ENCODE assay signal across 19 cellular contexts in the genomic region with DNA sequence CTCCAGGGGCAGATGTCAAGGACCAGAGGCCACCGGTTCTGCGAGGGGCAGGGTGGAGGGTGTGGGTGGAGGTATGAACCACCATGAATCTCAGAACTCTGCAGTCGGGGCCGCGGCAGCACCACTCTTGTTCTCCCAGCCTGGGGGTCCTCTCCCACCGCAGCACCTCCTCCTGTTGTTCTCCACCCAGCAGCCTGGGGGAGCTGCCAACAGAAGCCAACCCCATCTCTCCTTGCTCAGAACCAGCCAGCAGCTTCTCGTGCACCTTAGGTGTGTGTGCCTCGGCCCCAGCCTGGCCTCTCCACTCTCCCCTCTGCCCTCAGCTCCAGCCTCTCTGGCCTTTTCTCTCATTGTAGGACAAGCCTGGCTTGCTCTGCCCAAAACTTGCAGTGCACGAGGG. TPM values are rescaled to one million over a fixed set of nuclear protein-coding genes. Genes with fewer than 3 reads are reported as not detected.
DNase-seq lines count a peak whose midpoint lies in the region; ATAC-seq and TF ChIP-seq lines count a peak whose summit lies in the region.
"Had no signal": no experiment of that assay in that cellular context is flagged by ENCODE, and none has a peak within 500 bp of the region (broad histone marks: within the 10 kb centered on the region; RNA-seq: fewer than 3 reads in every experiment).

No MANE protein-coding gene starts in this region.

- H3K27me3 Mint-ChIP-seq in Caco-2 (ENCODE audit: insufficient read depth, unreplicated experiment), result peaks cover 8% of the 10 kb centered on the region
- no peaks in the 10 kb centered on the region for H3K27me3 Mint-ChIP-seq in activated T-helper 1 cell treated with anti-CD3 and anti-CD28 coated beads, Interleukin-12 subunit alpha, Interleukin-12 subunit beta, Interleukin-2, Interleukin-4 antibody, amounts not matched to agents 30 ng/mL and 10 ng/mL and 1 ng/mL, durations not matched to agents 14 hours and 24 hours and 36 hours (ENCODE audit: insufficient read depth)

- POLR2A ChIA-PET in OCI-LY7 (lab: Charles Lee), result no interaction called here
- POLR2A ChIA-PET in Caco-2 (lab: Charles Lee), result no interaction called here

- CTCF ChIA-PET in OCI-LY7 (lab: Charles Lee; ENCODE audit: unreplicated experiment), result no interaction called here
- CTCF ChIA-PET in Caco-2 (lab: Charles Lee), result no interaction called here

- H3K36me3 Mint-ChIP-seq in Caco-2 (ENCODE audit: insufficient read depth, unreplicated experiment), result no peaks in the 10 kb centered on the region
- H3K36me3 Mint-ChIP-seq in activated T-helper 1 cell treated with anti-CD3 and anti-CD28 coated beads, Interleukin-12 subunit alpha, Interleukin-12 subunit beta, Interleukin-2, Interleukin-4 antibody, amounts not matched to agents 30 ng/mL and 10 ng/mL and 1 ng/mL, durations not matched to agents 14 hours and 24 hours and 36 hours (ENCODE audit: low read depth), result no peaks in the 10 kb centered on the region
- H3K36me3 Mint-ChIP-seq: activated CD4-positive, alpha-beta memory T cell treated with anti-CD3 and anti-CD28 coated beads for 36 hours; activated naive CD4-positive, alpha-beta T cell treated with anti-CD3 and anti-CD28 coated beads, Interleukin-2, amount 50 U/mL, for 72 hours; IgD-negative memory B cell had no signal

- DNase-seq in DND-41, result no peak
- peak; percentile 26 for DNase-seq in OCI-LY7 (ENCODE audit: low spot score)
- peak; percentile 21 for DNase-seq in left kidney (ENCODE audit: low read depth, low spot score)
- no peak for DNase-seq in Caco-2
- DNase-seq in coronary artery (ENCODE audit: low spot score), result no peak
- no peak for DNase-seq in activated T-helper 1 cell treated with anti-CD3 and anti-CD28 coated beads, Interleukin-12 subunit alpha, Interleukin-12 subunit beta, Interleukin-2, Interleukin-4 antibody, amounts not matched to agents 30 ng/mL and 10 ng/mL and 1 ng/mL, durations not matched to agents 14 hours and 24 hours and 36 hours (ENCODE audit: low spot score)
- DNase-seq: activated CD4-positive, alpha-beta memory T cell treated with anti-CD3 and anti-CD28 coated beads for 36 hours; activated T-cell treated with anti-CD3 and anti-CD28 coated beads, Interleukin-2, amount 50 U/mL, for 1 hour; cerebellar nuclear complex; effector memory CD4-positive, alpha-beta T cell; glutamatergic neuron; NCI-H2029; ovary; thyroid gland had no signal

- H3K9ac ChIP-seq in DND-41 (ENCODE audit: low read depth, low read length), result no peak overlapping the region

- H3K4me3 ChIP-seq in DND-41 (ENCODE audit: low read depth in 1 of 2, low read length in 2 of 2), result no peak overlapping the region
- H3K4me3 ChIP-seq in OCI-LY7 (ENCODE audit: low read depth, low read length, poor library complexity, severe bottlenecking), result no peak overlapping the region
- no peak overlapping the region for H3K4me3 ChIP-seq in Caco-2 (ENCODE audit: low read depth, low read length)
- no peak overlapping the region for H3K4me3 ChIP-seq in coronary artery
- H3K4me3 ChIP-seq: ovary, thyroid gland had no signal

- H3K9me3 ChIP-seq in DND-41 (ENCODE audit: insufficient read depth, low read length, severe bottlenecking) (no peaks in the 10 kb centered on the region), OCI-LY7 (ENCODE audit: low read length) (no peaks in the 10 kb centered on the region), Caco-2 (no peaks in the 10 kb centered on the region)
- H3K9me3 ChIP-seq: ovary, thyroid gland had no signal

- H3K4me3 Mint-ChIP-seq in Caco-2 (ENCODE audit: unreplicated experiment), result no peak overlapping the region
- H3K4me3 Mint-ChIP-seq in activated T-helper 1 cell treated with anti-CD3 and anti-CD28 coated beads, Interleukin-12 subunit alpha, Interleukin-12 subunit beta, Interleukin-2, Interleukin-4 antibody, amounts not matched to agents 30 ng/mL and 10 ng/mL and 1 ng/mL, durations not matched to agents 14 hours and 24 hours and 36 hours, result no peak overlapping the region
- H3K4me3 Mint-ChIP-seq: activated CD4-positive, alpha-beta memory T cell treated with anti-CD3 and anti-CD28 coated beads for 36 hours; IgD-negative memory B cell had no signal

- BruUV-seq in OCI-LY7 (replicated peaks; lab: Mats Ljungman, UMichigan) (no TSS peak), Caco-2 (replicated peaks; lab: Mats Ljungman, UMichigan) (no TSS peak)

- H3K9me3 Mint-ChIP-seq in Caco-2 (ENCODE audit: unreplicated experiment), result no peaks in the 10 kb centered on the region
- H3K9me3 Mint-ChIP-seq in activated T-helper 1 cell treated with anti-CD3 and anti-CD28 coated beads, Interleukin-12 subunit alpha, Interleukin-12 subunit beta, Interleukin-2, Interleukin-4 antibody, amounts not matched to agents 30 ng/mL and 10 ng/mL and 1 ng/mL, durations not matched to agents 14 hours and 24 hours and 36 hours, result no peaks in the 10 kb centered on the region
- H3K9me3 Mint-ChIP-seq: activated CD4-positive, alpha-beta memory T cell treated with anti-CD3 and anti-CD28 coated beads for 36 hours; activated naive CD4-positive, alpha-beta T cell treated with anti-CD3 and anti-CD28 coated beads, Interleukin-2, amount 50 U/mL, for 72 hours; IgD-negative memory B cell had no signal

- H3K27ac ChIP-seq in DND-41 (ENCODE audit: low read length) (no peak overlapping the region), OCI-LY7 (ENCODE audit: low read depth, low read length, poor library complexity, severe bottlenecking) (no peak overlapping the region), coronary artery (no peak overlapping the region)
- H3K27ac ChIP-seq: ovary, thyroid gland had no signal

- H3K4me1 ChIP-seq in DND-41 (ENCODE audit: insufficient read depth, low read length), result no peaks in the 10 kb centered on the region
- no peaks in the 10 kb centered on the region for H3K4me1 ChIP-seq in OCI-LY7 (ENCODE audit: insufficient read depth, low read length, poor library complexity, severe bottlenecking)
- H3K4me1 ChIP-seq in Caco-2, result no peaks in the 10 kb centered on the region
- H3K4me1 ChIP-seq: thyroid gland had no signal

- H3K4me2 ChIP-seq in DND-41 (ENCODE audit: insufficient read depth, low read length) (no peak overlapping the region), OCI-LY7 (ENCODE audit: low read length) (no peak overlapping the region)

- H3K36me3 ChIP-seq in DND-41 (ENCODE audit: insufficient read depth, low read length) (no peaks in the 10 kb centered on the region), OCI-LY7 (ENCODE audit: insufficient read depth, low read length) (no peaks in the 10 kb centered on the region), Caco-2 (ENCODE audit: control insufficient read depth, insufficient read depth, low read length) (no peaks in the 10 kb centered on the region)
- H3K36me3 ChIP-seq: ovary, thyroid gland had no signal

- no peaks in the 10 kb centered on the region for H3K79me2 ChIP-seq in DND-41 (ENCODE audit: insufficient read depth, low read length)
- H3K79me2 ChIP-seq in OCI-LY7 (ENCODE audit: insufficient read depth, low read depth, low read length), result no peaks in the 10 kb centered on the region

- H2AFZ ChIP-seq in DND-41 (ENCODE audit: low read depth, low read length), result no peak overlapping the region; the same call in 1 of the 2 replicates
- H2AFZ ChIP-seq in OCI-LY7 (ENCODE audit: low read length), result no peak overlapping the region

- no peak overlapping the region for H3K27ac Mint-ChIP-seq in Caco-2 (ENCODE audit: unreplicated experiment)
- H3K27ac Mint-ChIP-seq in activated T-helper 1 cell treated with anti-CD3 and anti-CD28 coated beads, Interleukin-12 subunit alpha, Interleukin-12 subunit beta, Interleukin-2, Interleukin-4 antibody, amounts not matched to agents 30 ng/mL and 10 ng/mL and 1 ng/mL, durations not matched to agents 14 hours and 24 hours and 36 hours, result no peak overlapping the region
- H3K27ac Mint-ChIP-seq: activated CD4-positive, alpha-beta memory T cell treated with anti-CD3 and anti-CD28 coated beads for 36 hours had no signal

- no peak for ATAC-seq in DND-41 (ENCODE audit: insufficient read depth, low read depth)
- ATAC-seq: activated naive CD4-positive, alpha-beta T cell treated with anti-CD3 and anti-CD28 coated beads, Interleukin-2, amount 50 U/mL, for 72 hours; HCT116; sciatic nerve had no signal

- no peaks in the 10 kb centered on the region for H3K4me1 Mint-ChIP-seq in Caco-2 (ENCODE audit: low read depth, unreplicated experiment)
- no peaks in the 10 kb centered on the region for H3K4me1 Mint-ChIP-seq in activated T-helper 1 cell treated with anti-CD3 and anti-CD28 coated beads, Interleukin-12 subunit alpha, Interleukin-12 subunit beta, Interleukin-2, Interleukin-4 antibody, amounts not matched to agents 30 ng/mL and 10 ng/mL and 1 ng/mL, durations not matched to agents 14 hours and 24 hours and 36 hours (ENCODE audit: low read depth)
- H3K4me1 Mint-ChIP-seq: IgD-negative memory B cell had no signal

- H4K20me1 ChIP-seq in DND-41 (ENCODE audit: insufficient read depth, low read length) (no peaks in the 10 kb centered on the region), OCI-LY7 (ENCODE audit: insufficient read depth, low read length) (no peaks in the 10 kb centered on the region)

- H3K27me3 ChIP-seq in DND-41 (ENCODE audit: insufficient read depth, low read length, poor library complexity) (peaks cover 5% of the 10 kb centered on the region), Caco-2 (replicated peaks; ENCODE audit: control insufficient read depth, insufficient read depth, low read length) (no peaks in the 10 kb centered on the region)
- H3K27me3 ChIP-seq: ovary, thyroid gland had no signal

- no peaks in the 10 kb centered on the region for H3K9me2 ChIP-seq in OCI-LY7 (ENCODE audit: insufficient read depth, low read length)

- TF ChIP-seq CTCF in DND-41 (IDR thresholded peaks at IDR 0.05; ENCODE audit: borderline replicate concordance, extremely low read depth, low read length, poor library complexity, severe bottlenecking) (peak; percentile 35), GM12873 (IDR thresholded peaks at IDR 0.05; ENCODE audit: insufficient read depth, low read depth, low read length, missing control alignments) (peak; percentile 25), OCI-LY7 (conservative IDR thresholded peaks at IDR 0.05; ENCODE audit: low read length) (peak; percentile 50), Caco-2 (IDR thresholded peaks at IDR 0.05; ENCODE audit: insufficient read depth in 1 of 2, low read depth in 1 of 2, low read length in 1 of 2, severe bottlenecking in 1 of 2, unreplicated experiment in 1 of 2) (peak in 1 of 2 experiments; percentile 7), coronary artery (IDR thresholded peaks at IDR 0.05) (no peak)

- intact Hi-C loops in OCI-LY7 (cut with micrococcal nuclease; ENCODE audit: unreplicated experiment), result no loop called here
- intact Hi-C loops in Caco-2 (cut with micrococcal nuclease; ENCODE audit: unreplicated experiment), result no loop called here
- intact Hi-C loops in activated T-helper 1 cell treated with anti-CD3 and anti-CD28 coated beads, Interleukin-12 subunit alpha, Interleukin-12 subunit beta, Interleukin-2, Interleukin-4 antibody, amounts not matched to agents 30 ng/mL and 10 ng/mL and 1 ng/mL, durations not matched to agents 14 hours and 24 hours and 36 hours (cut with micrococcal nuclease), result no loop called here

RNA-seq across cellular contexts. Expression of gene CCNE1, which starts 31.9 kb away (rescaled TPM):
- total RNA-seq in OCI-LY7 (2014; rRNA removed; shearing (Covaris generic)), result 13.4 and 23.2 TPM in 2 replicates
- 34.0 and 36.1 TPM in 2 replicates for total RNA-seq in OCI-LY7 (2022)
- total RNA-seq in Caco-2 (2022), result 29.7 and 33.2 TPM in 2 replicates
- 55.1 and 58.4 TPM in 2 replicates for total RNA-seq in activated T-helper 1 cell treated with anti-CD3 and anti-CD28 coated beads, Interleukin-12 subunit alpha, Interleukin-12 subunit beta, Interleukin-2, Interleukin-4 antibody, amounts not matched to agents 30 ng/mL and 10 ng/mL and 1 ng/mL, durations not matched to agents 14 hours and 24 hours and 36 hours

Comparison
In these comparisons a context has a peak if more than half of its experiments do, and no peak if none do; other contexts are left out.
1. DNase-seq: peak in OCI-LY7 (single experiment) and left kidney (single experiment); none in DND-41 (single experiment), Caco-2 (0 of 2), coronary artery (single experiment) and activated T-helper 1 cell treated with anti-CD3 and anti-CD28 coated beads, Interleukin-12 subunit alpha, Interleukin-12 subunit beta, Interleukin-2, Interleukin-4 antibody, amounts not matched to agents 30 ng/mL and 10 ng/mL and 1 ng/mL, durations not matched to agents 14 hours and 24 hours and 36 hours (single experiment).